ENCODE assay signal across 25 cellular contexts in the genomic region with DNA sequence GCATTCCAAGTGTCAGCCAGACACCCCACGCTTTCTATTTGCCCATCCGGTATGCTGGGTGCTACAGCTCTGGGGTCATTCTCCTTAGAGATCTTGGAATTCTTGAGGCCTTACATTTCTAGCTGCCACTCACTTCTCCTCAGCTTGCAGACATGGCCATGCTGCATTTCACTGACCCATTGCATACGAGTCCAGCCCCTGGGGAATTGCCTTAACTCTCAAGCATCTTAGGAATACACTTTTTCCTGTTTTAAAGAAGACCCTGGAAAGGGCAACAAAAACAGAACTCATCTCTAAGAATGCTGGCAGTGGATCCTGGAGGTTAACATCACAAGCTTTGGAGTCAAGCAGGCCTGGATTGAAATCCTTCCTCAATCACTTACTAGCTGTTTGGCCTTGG.
"Had no signal": no experiment of that assay in that cellular context is flagged by ENCODE, and none has a peak within 500 bp of the region (broad histone marks: within the 10 kb centered on the region; RNA-seq: fewer than 3 reads in every experiment).

No MANE protein-coding gene starts in this region.

- ATAC-seq: activated CD8-positive, alpha-beta memory T cell treated with anti-CD3 and anti-CD28 coated beads, Interleukin-2, amount 10 ng/mL, durations not matched to agents 7 days and 5 days; activated CD8-positive, alpha-beta T cell treated with anti-CD3 and anti-CD28 coated beads, Interleukin-2, amount 10 ng/mL, durations not matched to agents 7 days and 5 days; esophagus mucosa; mucosa of descending colon; natural killer cell treated with Interleukin-12 subunit alpha and Interleukin-12 subunit beta and Interleukin-15 and Interleukin-18, amount 100 ng/mL, for 72 hours; right lobe of liver; stimulated activated naive B cell treated with anti-CD40 and anti-IgM and Interleukin-4, amounts not matched to agents 10 μg/mL and 1 μg/mL and 100 μg/mL, for 72 hours; upper lobe of right lung had no signal

- H3K4me1 Mint-ChIP-seq: activated CD8-positive, alpha-beta memory T cell treated with anti-CD3 and anti-CD28 coated beads, Interleukin-2, amount 10 ng/mL, durations not matched to agents 7 days and 5 days; activated naive CD4-positive, alpha-beta T cell treated with anti-CD3 and anti-CD28 coated beads, Interleukin-2, amount 50 U/mL, for 24 hours; stimulated activated naive B cell treated with anti-CD40 and anti-IgM and Interleukin-4, amounts not matched to agents 10 μg/mL and 1 μg/mL and 100 μg/mL, for 72 hours had no signal

- H3K27ac Mint-ChIP-seq: activated B cell treated with CpG ODN at 0.5 μM for 24 hours; activated CD8-positive, alpha-beta memory T cell treated with anti-CD3 and anti-CD28 coated beads, Interleukin-2, amount 10 ng/mL, durations not matched to agents 7 days and 5 days; activated CD8-positive, alpha-beta T cell treated with anti-CD3 and anti-CD28 coated beads, Interleukin-2, amount 10 ng/mL, durations not matched to agents 7 days and 5 days; activated naive CD4-positive, alpha-beta T cell treated with anti-CD3 and anti-CD28 coated beads, Interleukin-2, amount 50 U/mL, for 24 hours; activated T-helper 2 cell treated with anti-CD3 and anti-CD28 coated beads, Interferon-gamma antibody, Interleukin-2, Interleukin-4, amounts not matched to agents 10 μg/mL and 5 μg/mL and 100 μg/mL, durations not matched to agents 14 hours and 24 hours and 36 hours; natural killer cell treated with Interleukin-12 subunit alpha and Interleukin-12 subunit beta and Interleukin-15 and Interleukin-18, amount 100 ng/mL, for 72 hours; progenitor cell of endocrine pancreas; stimulated activated naive B cell treated with anti-CD40 and anti-IgM and Interleukin-4, amounts not matched to agents 10 μg/mL and 1 μg/mL and 100 μg/mL, for 72 hours; T-helper 2 cell treated with Interferon-gamma antibody and Interleukin-4, amounts not matched to agents 5 μg/mL and 100 μg/mL, for 36 hours had no signal

- DNase-seq: activated B cell treated with CpG ODN at 0.5 μM for 24 hours; activated CD8-positive, alpha-beta memory T cell treated with anti-CD3 and anti-CD28 coated beads, Interleukin-2, amount 10 ng/mL, durations not matched to agents 7 days and 5 days; activated CD8-positive, alpha-beta T cell treated with anti-CD3 and anti-CD28 coated beads, Interleukin-2, amount 10 ng/mL, durations not matched to agents 7 days and 5 days; activated T-cell treated with anti-CD3 and anti-CD28 coated beads, Interleukin-2, amount 50 U/mL, for 48 hours; anterior cingulate cortex; cortex of kidney; foreskin melanocyte; islet precursor cell; left ventricle myocardium inferior; mucosa of descending colon; right lobe of liver; small intestine; stimulated activated CD4-positive, alpha-beta T cell treated with anti-CD3 and anti-CD28 coated beads, Interleukin-15, amount 100 ng/mL, for 24 hours; stimulated activated CD4-positive, alpha-beta T cell treated with anti-CD3 and anti-CD28 coated beads, Interleukin-2, amount 100 ng/mL, for 24 hours; stimulated activated naive B cell treated with anti-CD40 and anti-IgM and Interleukin-4, amounts not matched to agents 10 μg/mL and 1 μg/mL and 100 μg/mL, for 72 hours; stomach; T-helper 1 cell; thyroid gland; upper lobe of right lung had no signal

- H3K9me3 Mint-ChIP-seq: activated B cell treated with CpG ODN at 0.5 μM for 24 hours; activated naive CD4-positive, alpha-beta T cell treated with anti-CD3 and anti-CD28 coated beads, Interleukin-2, amount 50 U/mL, for 24 hours; activated T-helper 2 cell treated with anti-CD3 and anti-CD28 coated beads, Interferon-gamma antibody, Interleukin-2, Interleukin-4, amounts not matched to agents 10 μg/mL and 5 μg/mL and 100 μg/mL, durations not matched to agents 14 hours and 24 hours and 36 hours; natural killer cell treated with Interleukin-12 subunit alpha and Interleukin-12 subunit beta and Interleukin-15 and Interleukin-18, amount 100 ng/mL, for 72 hours; stimulated activated naive B cell treated with anti-CD40 and anti-IgM and Interleukin-4, amounts not matched to agents 10 μg/mL and 1 μg/mL and 100 μg/mL, for 72 hours; T-helper 2 cell treated with Interferon-gamma antibody and Interleukin-4, amounts not matched to agents 5 μg/mL and 100 μg/mL, for 36 hours had no signal

- H3K36me3 Mint-ChIP-seq: activated CD8-positive, alpha-beta memory T cell treated with anti-CD3 and anti-CD28 coated beads, Interleukin-2, amount 10 ng/mL, durations not matched to agents 7 days and 5 days; activated naive CD4-positive, alpha-beta T cell treated with anti-CD3 and anti-CD28 coated beads, Interleukin-2, amount 50 U/mL, for 24 hours; natural killer cell treated with Interleukin-12 subunit alpha and Interleukin-12 subunit beta and Interleukin-15 and Interleukin-18, amount 100 ng/mL, for 72 hours; stimulated activated naive B cell treated with anti-CD40 and anti-IgM and Interleukin-4, amounts not matched to agents 10 μg/mL and 1 μg/mL and 100 μg/mL, for 72 hours had no signal

- H3K4me3 Mint-ChIP-seq: activated B cell treated with CpG ODN at 0.5 μM for 24 hours; activated CD8-positive, alpha-beta memory T cell treated with anti-CD3 and anti-CD28 coated beads, Interleukin-2, amount 10 ng/mL, durations not matched to agents 7 days and 5 days; activated CD8-positive, alpha-beta T cell treated with anti-CD3 and anti-CD28 coated beads, Interleukin-2, amount 10 ng/mL, durations not matched to agents 7 days and 5 days; activated naive CD4-positive, alpha-beta T cell treated with anti-CD3 and anti-CD28 coated beads, Interleukin-2, amount 50 U/mL, for 24 hours; natural killer cell treated with Interleukin-12 subunit alpha and Interleukin-12 subunit beta and Interleukin-15 and Interleukin-18, amount 100 ng/mL, for 72 hours; stimulated activated naive B cell treated with anti-CD40 and anti-IgM and Interleukin-4, amounts not matched to agents 10 μg/mL and 1 μg/mL and 100 μg/mL, for 72 hours; T-helper 2 cell treated with Interferon-gamma antibody and Interleukin-4, amounts not matched to agents 5 μg/mL and 100 μg/mL, for 36 hours had no signal
